Comparison of ENCODE assay signal across 31 cellular contexts in genomic region chr12:111209779-111210178, GRCh38.
"Had no signal": no experiment of that assay in that cellular context is flagged by ENCODE, and none has a peak within 500 bp of the region (broad histone marks: within the 10 kb centered on the region; RNA-seq: fewer than 3 reads in every experiment).

No MANE protein-coding gene starts in this region.

- H3K4me1 ChIP-seq: adrenal gland, ascending aorta had no signal

- ATAC-seq: activated CD4-positive, CD25-positive, alpha-beta regulatory T cell treated with anti-CD3 and anti-CD28 coated beads, Interleukin-2, amount 50 U/mL, for 24 hours; activated CD8-positive, alpha-beta T cell treated with anti-CD3 and anti-CD28 coated beads for 36 hours; activated naive CD8-positive, alpha-beta T cell treated with anti-CD3 and anti-CD28 coated beads, Interleukin-2, amount 50 U/mL, for 24 hours; esophagus mucosa; T-helper 17 cell had no signal

- DNase-seq: activated B cell treated with CpG ODN at 0.5 μM for 24 hours; activated CD4-positive, alpha-beta T cell treated with anti-CD3 and anti-CD28 coated beads for 48 hours; activated CD4-positive, alpha-beta T cell treated with anti-CD3 and anti-CD28 coated beads, Interleukin-2, amount 50 U/mL, for 1 hour; activated CD4-positive, alpha-beta T cell treated with anti-CD3 and anti-CD28 coated beads, Interleukin-2, amount 50 U/mL, for 48 hours; activated CD8-positive, alpha-beta memory T cell treated with anti-CD3 and anti-CD28 coated beads for 24 hours; activated CD8-positive, alpha-beta T cell treated with anti-CD3 and anti-CD28 coated beads for 36 hours; activated effector memory CD4-positive, alpha-beta T cell treated with anti-CD3 and anti-CD28 coated beads, Interleukin-2, amount 50 U/mL, for 16 hours; activated naive CD4-positive, alpha-beta T cell treated with anti-CD3 and anti-CD28 coated beads for 36 hours; activated naive CD8-positive, alpha-beta T cell treated with anti-CD3 and anti-CD28 coated beads for 36 hours; activated naive CD8-positive, alpha-beta T cell treated with anti-CD3 and anti-CD28 coated beads, Interleukin-2, amount 50 U/mL, for 24 hours; activated T-cell treated with anti-CD3 and anti-CD28 coated beads, Interleukin-2, amount 50 U/mL, for 48 hours; adrenal gland; brain microvascular endothelial cell; dorsolateral prefrontal cortex; effector memory CD4-positive, alpha-beta T cell; endodermal cell; foreskin fibroblast; head of caudate nucleus; T-helper 17 cell; T1000; WERI-Rb-1 had no signal

- H3K36me3 ChIP-seq: adrenal gland, ascending aorta, brain microvascular endothelial cell, WERI-Rb-1 had no signal

- H3K4me3 Mint-ChIP-seq: activated B cell treated with CpG ODN at 0.5 μM for 24 hours; activated CD8-positive, alpha-beta T cell treated with anti-CD3 and anti-CD28 coated beads for 36 hours; activated naive CD4-positive, alpha-beta T cell treated with anti-CD3 and anti-CD28 coated beads for 36 hours; activated naive CD4-positive, alpha-beta T cell treated with anti-CD3 and anti-CD28 coated beads, Interleukin-2, amount 50 U/mL, for 24 hours; activated naive CD8-positive, alpha-beta T cell treated with anti-CD3 and anti-CD28 coated beads for 36 hours; activated naive CD8-positive, alpha-beta T cell treated with anti-CD3 and anti-CD28 coated beads, Interleukin-2, amount 50 U/mL, for 24 hours; activated T-helper 1 cell treated with anti-CD3 and anti-CD28 coated beads, Interleukin-12 subunit alpha, Interleukin-12 subunit beta, Interleukin-2, Interleukin-4 antibody, amounts not matched to agents 30 ng/mL and 10 ng/mL and 1 ng/mL, durations not matched to agents 14 hours and 24 hours and 36 hours; central memory CD8-positive, alpha-beta T cell; dendritic cell treated with granulocyte-macrophage colony-stimulating factor and Interleukin-4, amounts not matched to agents 40 ng/mL and 50 ng/mL, for 4 days; endodermal cell; T-helper 17 cell; T-helper 2 cell treated with Interferon-gamma antibody and Interleukin-4, amounts not matched to agents 5 μg/mL and 100 μg/mL, for 36 hours had no signal

- H3K9me3 ChIP-seq: adrenal gland, ascending aorta had no signal

- H3K4me1 Mint-ChIP-seq: activated B cell treated with CpG ODN at 0.5 μM for 24 hours; activated naive CD4-positive, alpha-beta T cell treated with anti-CD3 and anti-CD28 coated beads, Interleukin-2, amount 50 U/mL, for 24 hours; activated naive CD8-positive, alpha-beta T cell treated with anti-CD3 and anti-CD28 coated beads for 36 hours; activated naive CD8-positive, alpha-beta T cell treated with anti-CD3 and anti-CD28 coated beads, Interleukin-2, amount 50 U/mL, for 24 hours; central memory CD8-positive, alpha-beta T cell had no signal

- H3K27me3 Mint-ChIP-seq: activated naive CD8-positive, alpha-beta T cell treated with anti-CD3 and anti-CD28 coated beads for 36 hours had no signal

- H3K36me3 Mint-ChIP-seq: activated naive CD4-positive, alpha-beta T cell treated with anti-CD3 and anti-CD28 coated beads, Interleukin-2, amount 50 U/mL, for 24 hours; activated naive CD8-positive, alpha-beta T cell treated with anti-CD3 and anti-CD28 coated beads for 36 hours had no signal

- H3K27me3 ChIP-seq: ascending aorta, brain microvascular endothelial cell had no signal

- H3K27ac Mint-ChIP-seq: activated B cell treated with CpG ODN at 0.5 μM for 24 hours; activated CD8-positive, alpha-beta T cell treated with anti-CD3 and anti-CD28 coated beads for 36 hours; activated naive CD4-positive, alpha-beta T cell treated with anti-CD3 and anti-CD28 coated beads for 36 hours; activated naive CD4-positive, alpha-beta T cell treated with anti-CD3 and anti-CD28 coated beads, Interleukin-2, amount 50 U/mL, for 24 hours; activated naive CD8-positive, alpha-beta T cell treated with anti-CD3 and anti-CD28 coated beads for 36 hours; activated naive CD8-positive, alpha-beta T cell treated with anti-CD3 and anti-CD28 coated beads, Interleukin-2, amount 50 U/mL, for 24 hours; activated T-helper 1 cell treated with anti-CD3 and anti-CD28 coated beads, Interleukin-12 subunit alpha, Interleukin-12 subunit beta, Interleukin-2, Interleukin-4 antibody, amounts not matched to agents 30 ng/mL and 10 ng/mL and 1 ng/mL, durations not matched to agents 14 hours and 24 hours and 36 hours; activated T-helper 2 cell treated with anti-CD3 and anti-CD28 coated beads, Interferon-gamma antibody, Interleukin-2, Interleukin-4, amounts not matched to agents 10 μg/mL and 5 μg/mL and 100 μg/mL, durations not matched to agents 14 hours and 24 hours and 36 hours; dendritic cell treated with granulocyte-macrophage colony-stimulating factor and Interleukin-4, amounts not matched to agents 40 ng/mL and 50 ng/mL, for 4 days; endodermal cell; T-helper 17 cell; T-helper 2 cell treated with Interferon-gamma antibody and Interleukin-4, amounts not matched to agents 5 μg/mL and 100 μg/mL, for 36 hours had no signal

- H3K9me3 Mint-ChIP-seq: activated B cell treated with CpG ODN at 0.5 μM for 24 hours; activated CD8-positive, alpha-beta T cell treated with anti-CD3 and anti-CD28 coated beads for 36 hours; activated naive CD4-positive, alpha-beta T cell treated with anti-CD3 and anti-CD28 coated beads for 36 hours; activated naive CD4-positive, alpha-beta T cell treated with anti-CD3 and anti-CD28 coated beads, Interleukin-2, amount 50 U/mL, for 24 hours; activated naive CD8-positive, alpha-beta T cell treated with anti-CD3 and anti-CD28 coated beads for 36 hours; activated naive CD8-positive, alpha-beta T cell treated with anti-CD3 and anti-CD28 coated beads, Interleukin-2, amount 50 U/mL, for 24 hours; activated T-helper 1 cell treated with anti-CD3 and anti-CD28 coated beads, Interleukin-12 subunit alpha, Interleukin-12 subunit beta, Interleukin-2, Interleukin-4 antibody, amounts not matched to agents 30 ng/mL and 10 ng/mL and 1 ng/mL, durations not matched to agents 14 hours and 24 hours and 36 hours; activated T-helper 2 cell treated with anti-CD3 and anti-CD28 coated beads, Interferon-gamma antibody, Interleukin-2, Interleukin-4, amounts not matched to agents 10 μg/mL and 5 μg/mL and 100 μg/mL, durations not matched to agents 14 hours and 24 hours and 36 hours; central memory CD8-positive, alpha-beta T cell; dendritic cell treated with granulocyte-macrophage colony-stimulating factor and Interleukin-4, amounts not matched to agents 40 ng/mL and 50 ng/mL, for 4 days; endodermal cell; T-helper 2 cell treated with Interferon-gamma antibody and Interleukin-4, amounts not matched to agents 5 μg/mL and 100 μg/mL, for 36 hours had no signal

- H3K27ac ChIP-seq: adrenal gland, ascending aorta, brain microvascular endothelial cell, coronary artery, WERI-Rb-1 had no signal

- H3K4me3 ChIP-seq: adrenal gland, ascending aorta, coronary artery, dorsolateral prefrontal cortex had no signal
